In genomic region chr19:11164278-11164677, GRCh38 we compare ENCODE assay signal across 17 cellular contexts. TPM values are rescaled to one million over a fixed set of nuclear protein-coding genes. Genes with fewer than 3 reads are reported as not detected.
DNase-seq lines count a peak whose midpoint lies in the region; TF ChIP-seq lines count a peak whose summit lies in the region.
"Had no signal": no experiment of that assay in that cellular context is flagged by ENCODE, and none has a peak within 500 bp of the region (broad histone marks: within the 10 kb centered on the region; RNA-seq: fewer than 3 reads in every experiment).

No MANE protein-coding gene starts in this region.

- intact Hi-C loops in A673 (cut with micrococcal nuclease; ENCODE audit: unreplicated experiment) (no loop called here), sigmoid colon (cut with DNase I) (loop anchor here (2.0 kb wide), 2 partner anchors 21 to 31 kb away; no protein-coding TSS in a partner anchor), adrenal gland (cut with DNase I) (no loop called here)

- no peak overlapping the region for H3K27ac Mint-ChIP-seq in mesothelial cell of epicardium
- H3K27ac Mint-ChIP-seq: activated naive CD8-positive, alpha-beta T cell treated with anti-CD3 and anti-CD28 coated beads for 36 hours had no signal

- 76 to 81% methylated on average over 11 of the region's 11 CpGs for WGBS in sigmoid colon, 2 donors
- whole genome bisulfite sequencing in adrenal gland, 4 donors = 74 to 84% (median 78%) methylated on average over 11 of the region's 11 CpGs

- H3K9ac ChIP-seq in adipocyte (ENCODE audit: low read length) = peak overlapping the region; percentile 95
- no peak overlapping the region for H3K9ac ChIP-seq in fibroblast of lung (ENCODE audit: insufficient read depth, low read length)
- no peak overlapping the region for H3K9ac ChIP-seq in Karpas-422 (ENCODE audit: low read length)

- peaks cover 30% of the 10 kb centered on the region for H3K36me3 Mint-ChIP-seq in mesothelial cell of epicardium
- H3K36me3 Mint-ChIP-seq: activated naive CD8-positive, alpha-beta T cell treated with anti-CD3 and anti-CD28 coated beads for 36 hours had no signal

- peaks cover 2% of the 10 kb centered on the region for H3K79me2 ChIP-seq in fibroblast of lung (ENCODE audit: control insufficient read depth, insufficient read depth, low read length)
- no peaks in the 10 kb centered on the region for H3K79me2 ChIP-seq in Karpas-422 (ENCODE audit: low read length)

- H3K4me2 ChIP-seq in fibroblast of lung (ENCODE audit: extremely low read depth, insufficient read depth, low read length) = peak overlapping the region; percentile 59
- H3K4me2 ChIP-seq in Karpas-422 (ENCODE audit: low read depth, low read length, poor library complexity, severe bottlenecking) = no peak overlapping the region

- CTCF ChIA-PET in A673 (lab: Charles Lee) = no interaction called here

- H4K20me1 ChIP-seq in fibroblast of lung (ENCODE audit: control insufficient read depth, extremely low read depth, insufficient read depth, low read length) = no peaks in the 10 kb centered on the region
- H4K20me1 ChIP-seq in Karpas-422 (ENCODE audit: insufficient read depth, low read depth, low read length) = no peaks in the 10 kb centered on the region

- H3K4me1 ChIP-seq in A673 (ENCODE audit: insufficient read depth, low read length, poor library complexity, severe bottlenecking) = no peaks in the 10 kb centered on the region
- peaks cover 60% of the 10 kb centered on the region for H3K4me1 ChIP-seq in adipocyte (ENCODE audit: control insufficient read depth, insufficient read depth, low read length)
- H3K4me1 ChIP-seq in fibroblast of lung (ENCODE audit: control insufficient read depth, extremely low read depth, insufficient read depth, low read length) = peaks cover 39% of the 10 kb centered on the region
- peaks cover 0 to 83% (median 76%) of the 10 kb centered on the region in 4 donors for H3K4me1 ChIP-seq in sigmoid colon
- H3K4me1 ChIP-seq in adrenal gland (replicated peaks in 1 of 2) = peaks cover 1 to 12% of the 10 kb centered on the region in 2 donors
- H3K4me1 ChIP-seq in Karpas-422 (ENCODE audit: low read length) = no peaks in the 10 kb centered on the region

- no peaks in the 10 kb centered on the region for H3K9me3 Mint-ChIP-seq in mesothelial cell of epicardium
- H3K9me3 Mint-ChIP-seq: activated naive CD8-positive, alpha-beta T cell treated with anti-CD3 and anti-CD28 coated beads for 36 hours had no signal

- H3K27me3 ChIP-seq in A673 (replicated peaks; ENCODE audit: insufficient read depth, low read depth, low read length, poor library complexity) = no peaks in the 10 kb centered on the region
- no peaks in the 10 kb centered on the region for H3K27me3 ChIP-seq in adipocyte (replicated peaks; ENCODE audit: control insufficient read depth, insufficient read depth, low read length)
- H3K27me3 ChIP-seq in fibroblast of lung (ENCODE audit: control insufficient read depth, insufficient read depth, low read length) = no peaks in the 10 kb centered on the region
- no peaks in the 10 kb centered on the region for H3K27me3 ChIP-seq in sigmoid colon
- no peaks in the 10 kb centered on the region for H3K27me3 ChIP-seq in adrenal gland
- no peaks in the 10 kb centered on the region for H3K27me3 ChIP-seq in Karpas-422 (ENCODE audit: low read length)
- H3K27me3 ChIP-seq: right lobe of liver had no signal

- no peak for TF ChIP-seq EP300 in sigmoid colon (IDR thresholded peaks at IDR 0.05)

- no peak overlapping the region for H3K4me3 Mint-ChIP-seq in mesothelial cell of epicardium
- H3K4me3 Mint-ChIP-seq: activated naive CD8-positive, alpha-beta T cell treated with anti-CD3 and anti-CD28 coated beads for 36 hours had no signal

- H3K9me2 ChIP-seq in Karpas-422 (replicated peaks; ENCODE audit: insufficient read depth, low read length) = no peaks in the 10 kb centered on the region

- no peak overlapping the region for H3K27ac ChIP-seq in A673 (ENCODE audit: low read depth, low read length, poor library complexity, severe bottlenecking)
- peak overlapping the region; percentile 90 for H3K27ac ChIP-seq in fibroblast of lung (ENCODE audit: insufficient read depth, low read length)
- peak overlapping the region; percentile 87 to 95 (median 92) for H3K27ac ChIP-seq in sigmoid colon
- H3K27ac ChIP-seq in adrenal gland = peak overlapping the region in 2 of 5 donors; percentile 67 to 81
- H3K27ac ChIP-seq in Karpas-422 (ENCODE audit: low read length) = no peak overlapping the region
- H3K27ac ChIP-seq: HL-60 had no signal

- H2AFZ ChIP-seq in fibroblast of lung (ENCODE audit: low read length) = no peak overlapping the region
- no peak overlapping the region for H2AFZ ChIP-seq in Karpas-422 (ENCODE audit: low read length)

- no peak overlapping the region for H3K4me3 ChIP-seq in A673 (ENCODE audit: low read depth, low read length, poor library complexity, severe bottlenecking)
- peak overlapping the region; percentile 67 for H3K4me3 ChIP-seq in adipocyte (ENCODE audit: low read length)
- peak overlapping the region in 1 of 4 experiments; percentile 33 for H3K4me3 ChIP-seq in fibroblast of lung (replicated peaks in 1 of 4; ENCODE audit: control extremely low read depth in 1 of 4, insufficient read depth in 1 of 4, low read depth in 3 of 4, low read length in 4 of 4)
- peak overlapping the region in 3 of 4 donors; percentile 0 to 17 (median 4) for H3K4me3 ChIP-seq in sigmoid colon
- H3K4me3 ChIP-seq in adrenal gland = no peak overlapping the region
- H3K4me3 ChIP-seq in Karpas-422 (ENCODE audit: low read length) = no peak overlapping the region

- H3K27me3 Mint-ChIP-seq in mesothelial cell of epicardium (ENCODE audit: low read depth) = no peaks in the 10 kb centered on the region
- H3K27me3 Mint-ChIP-seq: activated naive CD8-positive, alpha-beta T cell treated with anti-CD3 and anti-CD28 coated beads for 36 hours had no signal

- TF ChIP-seq POLR2A in sigmoid colon (IDR thresholded peaks at IDR 0.05) = no peak
- no peak for TF ChIP-seq POLR2A in adrenal gland (IDR thresholded peaks at IDR 0.05)

- H3K9me3 ChIP-seq in A673 (ENCODE audit: low read depth, low read length, poor library complexity, severe bottlenecking) (peaks cover 5% of the 10 kb centered on the region), adipocyte (ENCODE audit: control insufficient read depth, low read length) (no peaks in the 10 kb centered on the region), fibroblast of lung (ENCODE audit: control insufficient read depth, insufficient read depth, low read depth, low read length) (no peaks in the 10 kb centered on the region), sigmoid colon (no peaks in the 10 kb centered on the region), adrenal gland (replicated peaks in 1 of 3) (no peaks in the 10 kb centered on the region), Karpas-422 (ENCODE audit: low read length) (no peaks in the 10 kb centered on the region)
- H3K9me3 ChIP-seq: right lobe of liver had no signal

- POLR2A ChIA-PET in A673 (lab: Charles Lee; ENCODE audit: low non-redundant PET) = no interaction called here

- DNase-seq in A673 (ENCODE audit: low spot score) (no peak), adipocyte (ENCODE audit: low read depth) (no peak), fibroblast of lung (ENCODE audit: low read depth in 2 of 2) (no peak), sigmoid colon (no peak), GM19238 (ENCODE audit: insufficient read length, low spot score) (no peak), mesothelial cell of epicardium (ENCODE audit: low spot score in 2 of 2, unreplicated experiment in 2 of 2) (no peak), adrenal gland (no peak), Karpas-422 (no peak)
- DNase-seq: activated naive CD8-positive, alpha-beta T cell treated with anti-CD3 and anti-CD28 coated beads for 36 hours; HCEC 1CT; Kasumi-1; NCI-H187 treated with DMSO at 0.1 percent for 48 hours; NCI-H524; stimulated activated naive CD4-positive, alpha-beta T cell treated with Interleukin-2 at 50 U/mL for 16 hours; T-helper 1 cell had no signal

- TF ChIP-seq CTCF in A673 (conservative IDR thresholded peaks at IDR 0.05; ENCODE audit: low read depth, low read length) (no peak), fibroblast of lung (conservative IDR thresholded peaks at IDR 0.05 in 1 of 2, IDR thresholded peaks at IDR 0.05 in 1 of 2; ENCODE audit: low read depth in 1 of 2, low read length in 2 of 2) (no peak), sigmoid colon (IDR thresholded peaks at IDR 0.05) (no peak), mesothelial cell of epicardium (IDR thresholded peaks at IDR 0.05; ENCODE audit: unreplicated experiment) (no peak), adrenal gland (IDR thresholded peaks at IDR 0.05) (no peak)

- peaks cover 4% of the 10 kb centered on the region for H3K4me1 Mint-ChIP-seq in mesothelial cell of epicardium
- H3K4me1 Mint-ChIP-seq: activated naive CD8-positive, alpha-beta T cell treated with anti-CD3 and anti-CD28 coated beads for 36 hours had no signal

- H3K36me3 ChIP-seq in A673 (ENCODE audit: insufficient read depth, low read length, poor library complexity, severe bottlenecking) = peaks cover 10% of the 10 kb centered on the region
- H3K36me3 ChIP-seq in adipocyte (ENCODE audit: control insufficient read depth, insufficient read depth, low read length, severe bottlenecking) = peaks cover 34% of the 10 kb centered on the region
- peaks cover 7% of the 10 kb centered on the region for H3K36me3 ChIP-seq in fibroblast of lung (ENCODE audit: control insufficient read depth, insufficient read depth, low read length)
- H3K36me3 ChIP-seq in sigmoid colon = peaks cover 12 to 35% (median 26%) of the 10 kb centered on the region in 4 donors
- peaks cover 0 to 30% of the 10 kb centered on the region in 2 donors for H3K36me3 ChIP-seq in adrenal gland (replicated peaks in 1 of 2)
- no peaks in the 10 kb centered on the region for H3K36me3 ChIP-seq in Karpas-422 (ENCODE audit: insufficient read depth, low read length)

- BruUV-seq in A673 (replicated peaks; lab: Mats Ljungman, UMichigan) = TSS peak; percentile 80

RNA-seq across cellular contexts. Expression of gene SPC24, which starts 8.7 kb away (rescaled TPM):
- 97.6 and 107 TPM in 2 replicates for total RNA-seq in A673 (2021)
- total RNA-seq in fibroblast of lung = 3.9 and 32.0 TPM in 2 replicates
- polyA plus RNA-seq in fibroblast of lung = 8.1 and 32.0 TPM in 2 replicates
- 9.4 and 37.2 TPM in 2 replicates for polyA plus RNA-seq in fibroblast of lung (2012)
- 11.4 and 64.9 TPM in 2 replicates for polyA minus RNA-seq in fibroblast of lung (ENCODE audit: low replicate concordance)
- total RNA-seq in sigmoid colon = 1 to 10 TPM in 3 of 4 donors, under 1 TPM in 1; 0.99 to 6.0 (median 2.8) TPM
- 10 to 100 TPM in 1 of 3 donors, 1 to 10 TPM in 2; 1.2 to 13.0 (median 2.1) TPM for polyA plus RNA-seq in sigmoid colon
- total RNA-seq in mesothelial cell of epicardium = 16.3 to 22.0 TPM (median 20.6 TPM) in 3 replicates
- 1 to 10 TPM in 7 of 8 donors, under 1 TPM in 1; 0.60 to 7.8 (median 4.2) TPM for total RNA-seq in adrenal gland
- 1 to 10 TPM in 2 of 3 donors, under 1 TPM in 1; 0.84 to 9.8 (median 1.7) TPM for polyA plus RNA-seq in adrenal gland
- total RNA-seq in Karpas-422 (2014; rRNA removed; shearing (Covaris generic); ENCODE audit: low replicate concordance) = 25.3 and 28.6 TPM in 2 replicates

RNA-seq across cellular contexts. Expression of gene KANK2, which starts 33.1 kb away (rescaled TPM):
- total RNA-seq in A673 (2021) (85.8 and 90.9 TPM in 2 replicates), fibroblast of lung (435 and 511 TPM in 2 replicates), sigmoid colon (1,000 to 10,000 TPM in 2 of 4 donors, 100 to 1,000 TPM in 2; 691 to 1,314 (median 1,068) TPM), mesothelial cell of epicardium (84.3 to 85.3 TPM (median 84.7 TPM) in 3 replicates), adrenal gland (100 to 1,000 TPM in 7 of 8 donors, 10 to 100 TPM in 1; 51.3 to 395 (median 194) TPM)
- polyA plus RNA-seq in fibroblast of lung (192 and 197 TPM in 2 replicates), sigmoid colon (100 to 1,000 TPM in 1 of 3 donors, 10 to 100 TPM in 2; 29.8 to 130 (median 89.4) TPM), adrenal gland (100 to 1,000 TPM in 1 of 3 donors, 10 to 100 TPM in 2; 44.4 to 149 (median 62.7) TPM)
- polyA plus RNA-seq in fibroblast of lung (2012) = 343 and 345 TPM in 2 replicates
- 1,080 and 1,176 TPM in 2 replicates for polyA minus RNA-seq in fibroblast of lung (ENCODE audit: low replicate concordance)
- 0.19 and 1.9 TPM in 2 replicates for total RNA-seq in Karpas-422 (2014; rRNA removed; shearing (Covaris generic); ENCODE audit: low replicate concordance)

Comparison
In these comparisons a context has a peak if more than half of its experiments do, and no peak if none do; other contexts are left out.
1. H3K27ac ChIP-seq: peak in fibroblast of lung (single experiment) and sigmoid colon (4 of 4); none in A673 (single experiment) and Karpas-422 (single experiment).
2. H3K4me3 ChIP-seq: peak in adipocyte (single experiment) and sigmoid colon (3 of 4); none in A673 (single experiment), adrenal gland (0 of 4) and Karpas-422 (single experiment).
3. RNA of gene KANK2, which starts 33.1 kb away (total RNA-seq): 691 to 1,314 TPM in sigmoid colon, 435 to 511 TPM in fibroblast of lung, 51.3 to 395 TPM in adrenal gland, 85.8 to 90.9 TPM in A673 and 84.3 to 85.3 TPM in mesothelial cell of epicardium; 0.19 to 1.9 TPM in Karpas-422; every median in the first group is over 10 times any median in the second.